Comparison of ENCODE assay signal across 1 cellular context in the genomic region with DNA sequence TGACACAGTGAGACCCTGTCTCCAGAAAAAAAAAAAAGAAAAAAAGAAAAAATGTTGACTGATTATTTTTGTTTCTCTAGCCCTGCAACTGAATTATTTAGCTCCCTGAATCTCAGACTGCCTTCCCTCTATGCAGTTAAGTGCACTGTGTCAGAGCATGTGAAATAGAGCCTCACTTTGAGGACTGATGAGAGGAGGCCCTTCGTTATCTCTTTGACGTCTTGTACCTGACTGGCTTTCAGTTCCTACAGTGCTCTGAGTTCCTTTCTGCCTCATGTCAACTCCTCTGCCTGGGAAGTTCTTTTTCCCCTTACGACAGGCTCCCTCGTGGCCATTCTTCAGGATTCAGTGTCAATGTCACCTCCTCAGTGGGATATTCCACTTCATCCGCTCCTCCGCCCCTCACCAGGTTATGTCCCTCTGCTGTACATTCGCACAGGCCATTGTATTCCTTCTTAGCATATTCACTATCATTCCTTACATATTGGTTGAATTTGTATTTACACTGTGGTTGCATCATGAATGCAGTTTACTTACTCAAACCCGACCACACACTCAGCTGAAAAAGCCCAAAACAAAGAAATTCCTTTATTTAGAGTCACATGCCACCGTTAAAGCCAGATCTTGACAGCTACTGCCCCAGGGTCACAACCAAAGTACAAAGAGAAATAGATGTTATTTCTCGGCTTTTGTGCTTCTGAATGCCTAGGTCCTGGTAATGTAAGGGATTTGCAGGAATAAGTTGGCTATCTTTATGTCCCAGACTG.
TF ChIP-seq lines count a peak whose summit lies in the region.

No MANE protein-coding gene starts in this region.

TF ChIP-seq in A549, 52 proteins besides CTCF, POLR2A, EP300 and RAD21 (continued from another document):
- TF ChIP-seq BCL3 (IDR thresholded peaks at IDR 0.05) (peak; percentile 36; the same call in 1 of the 3 replicates), GATA3 (IDR thresholded peaks at IDR 0.05; ENCODE audit: borderline replicate concordance) (peak; percentile 70; the same call in 1 of the 2 replicates), JUN (IDR thresholded peaks at IDR 0.05) (peak; percentile 62 to 71; a peak in 2 of 5 replicates)
